ENCODE assay signal across 22 cellular contexts in the genomic region with DNA sequence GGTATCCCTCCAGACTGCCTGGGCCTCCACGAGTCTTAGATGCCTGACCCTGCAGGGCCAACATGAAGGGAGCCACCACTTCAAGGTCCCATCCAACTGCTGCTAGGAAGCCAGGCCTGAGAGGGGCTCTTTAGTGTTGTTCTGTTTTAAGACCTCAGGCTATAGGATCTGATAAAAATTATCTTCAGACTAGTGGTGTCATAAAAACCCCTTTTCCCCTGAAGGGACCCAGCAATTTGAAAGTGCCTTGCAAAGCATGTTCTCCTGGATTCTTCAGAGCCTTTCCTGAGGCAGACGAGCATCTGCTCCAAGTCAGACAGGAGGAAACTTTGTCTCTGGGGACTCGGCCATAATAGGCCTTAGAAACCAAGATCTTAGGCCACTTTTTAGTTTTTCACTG.
"Had no signal": no experiment of that assay in that cellular context is flagged by ENCODE, and none has a peak within 500 bp of the region (broad histone marks: within the 10 kb centered on the region; RNA-seq: fewer than 3 reads in every experiment).

No MANE protein-coding gene starts in this region.

- H3K4me1 ChIP-seq: psoas muscle, suprapubic skin had no signal

- H3K27ac Mint-ChIP-seq: activated CD4-positive, alpha-beta memory T cell treated with anti-CD3 and anti-CD28 coated beads, Interleukin-2, amount 10 ng/mL, durations not matched to agents 7 days and 5 days; activated T-helper 2 cell treated with anti-CD3 and anti-CD28 coated beads, Interferon-gamma antibody, Interleukin-2, Interleukin-4, amounts not matched to agents 10 μg/mL and 5 μg/mL and 100 μg/mL, durations not matched to agents 14 hours and 24 hours and 36 hours; neural progenitor cell; stimulated activated naive CD8-positive, alpha-beta T cell treated with anti-CD3 and anti-CD28 coated beads, Interleukin-15, Interleukin-2, amounts not matched to agents 100 ng/mL and 50 ng/mL, for 24 hours had no signal

- H3K27ac ChIP-seq: esophagus muscularis mucosa, neural progenitor cell, psoas muscle, skin epidermis, suprapubic skin, upper lobe of left lung had no signal

- H3K4me3 ChIP-seq: esophagus muscularis mucosa, gastroesophageal sphincter, mucosa of descending colon, neural progenitor cell, psoas muscle, skin epidermis, suprapubic skin, upper lobe of left lung had no signal

- H3K27me3 ChIP-seq: esophagus muscularis mucosa, gastroesophageal sphincter, neural progenitor cell, suprapubic skin, upper lobe of left lung had no signal

- ATAC-seq: gastroesophageal sphincter, mucosa of descending colon, psoas muscle, right cardiac atrium had no signal

- H2AFZ ChIP-seq: neural progenitor cell had no signal

- H3K4me3 Mint-ChIP-seq: activated CD4-positive, alpha-beta memory T cell treated with anti-CD3 and anti-CD28 coated beads, Interleukin-2, amount 10 ng/mL, durations not matched to agents 7 days and 5 days; central memory CD8-positive, alpha-beta T cell; naive B cell; neural progenitor cell; stimulated activated naive CD8-positive, alpha-beta T cell treated with anti-CD3 and anti-CD28 coated beads, Interleukin-15, Interleukin-2, amounts not matched to agents 100 ng/mL and 50 ng/mL, for 24 hours had no signal

- H3K9me3 Mint-ChIP-seq: activated T-helper 2 cell treated with anti-CD3 and anti-CD28 coated beads, Interferon-gamma antibody, Interleukin-2, Interleukin-4, amounts not matched to agents 10 μg/mL and 5 μg/mL and 100 μg/mL, durations not matched to agents 14 hours and 24 hours and 36 hours; central memory CD8-positive, alpha-beta T cell; naive B cell; stimulated activated naive CD8-positive, alpha-beta T cell treated with anti-CD3 and anti-CD28 coated beads, Interleukin-15, Interleukin-2, amounts not matched to agents 100 ng/mL and 50 ng/mL, for 24 hours had no signal

- DNase-seq: activated CD4-positive, alpha-beta memory T cell treated with anti-CD3 and anti-CD28 coated beads, Interleukin-2, amount 10 ng/mL, durations not matched to agents 7 days and 5 days; activated CD4-positive, alpha-beta T cell treated with anti-CD3 and anti-CD28 coated beads for 4 hours; activated naive CD4-positive, alpha-beta T cell treated with Interleukin-2 at 50 U/mL for 16 hours; activated T-cell treated with anti-CD3 and anti-CD28 coated beads, Interleukin-2, amount 50 U/mL, for 1 hour; aorta; effector CD8-positive, alpha-beta T cell; left cardiac atrium; mesenchymal stem cell; mucosa of descending colon; naive B cell; psoas muscle; right cardiac atrium; SW 1271; upper lobe of left lung had no signal

- H3K36me3 ChIP-seq: esophagus muscularis mucosa, gastroesophageal sphincter, neural progenitor cell, suprapubic skin, upper lobe of left lung had no signal

- H3K4me2 ChIP-seq: neural progenitor cell had no signal

- H3K9me3 ChIP-seq: esophagus muscularis mucosa, gastroesophageal sphincter, mucosa of descending colon, psoas muscle, suprapubic skin, upper lobe of left lung had no signal

- H3K27me3 Mint-ChIP-seq: activated CD4-positive, alpha-beta memory T cell treated with anti-CD3 and anti-CD28 coated beads, Interleukin-2, amount 10 ng/mL, durations not matched to agents 7 days and 5 days; central memory CD8-positive, alpha-beta T cell; stimulated activated naive CD8-positive, alpha-beta T cell treated with anti-CD3 and anti-CD28 coated beads, Interleukin-15, Interleukin-2, amounts not matched to agents 100 ng/mL and 50 ng/mL, for 24 hours had no signal

- H3K36me3 Mint-ChIP-seq: naive B cell had no signal

- H3K9ac ChIP-seq: neural progenitor cell had no signal
